In genomic region chr9:117019242-117019641, GRCh38 we compare ENCODE assay signal across 27 cellular contexts.
"Had no signal": no experiment of that assay in that cellular context is flagged by ENCODE, and none has a peak within 500 bp of the region (broad histone marks: within the 10 kb centered on the region; RNA-seq: fewer than 3 reads in every experiment).

No MANE protein-coding gene starts in this region.

- H3K36me3 Mint-ChIP-seq: neural progenitor cell; stimulated activated effector memory CD8-positive, alpha-beta T cell treated with anti-CD3 and anti-CD28 coated beads, Interleukin-12 subunit alpha, Interleukin-12 subunit beta, amount 100 ng/mL, for 72 hours; stimulated activated naive B cell treated with anti-CD40 and anti-IgM and Interleukin-4, amounts not matched to agents 10 μg/mL and 1 μg/mL and 100 μg/mL, for 72 hours had no signal

- H3K4me3 Mint-ChIP-seq: nephron; neural progenitor cell; stimulated activated effector memory CD8-positive, alpha-beta T cell treated with anti-CD3 and anti-CD28 coated beads, Interleukin-12 subunit alpha, Interleukin-12 subunit beta, amount 100 ng/mL, for 72 hours; stimulated activated naive B cell treated with anti-CD40 and anti-IgM and Interleukin-4, amounts not matched to agents 10 μg/mL and 1 μg/mL and 100 μg/mL, for 72 hours; stimulated activated naive CD8-positive, alpha-beta T cell treated with anti-CD3 and anti-CD28 coated beads, Interleukin-15, Interleukin-2, amounts not matched to agents 100 ng/mL and 50 ng/mL, for 24 hours had no signal

- H3K36me3 ChIP-seq: neural progenitor cell, ovary, right lobe of liver, sigmoid colon, stomach, thoracic aorta, thyroid gland, tibial nerve, upper lobe of left lung, vagina had no signal

- H3K27ac ChIP-seq: neural progenitor cell, ovary, parathyroid adenoma, psoas muscle, right lobe of liver, sigmoid colon, stomach, thoracic aorta, thyroid gland, tibial nerve, upper lobe of left lung, vagina had no signal

- ATAC-seq: psoas muscle; right cardiac atrium; right lobe of liver; stimulated activated effector memory CD8-positive, alpha-beta T cell treated with anti-CD3 and anti-CD28 coated beads, Interleukin-12 subunit alpha, Interleukin-12 subunit beta, amount 100 ng/mL, for 72 hours; stimulated activated naive B cell treated with anti-CD40 and anti-IgM and Interleukin-4, amounts not matched to agents 10 μg/mL and 1 μg/mL and 100 μg/mL, for 72 hours had no signal

- H3K4me1 ChIP-seq: neural progenitor cell, parathyroid adenoma, psoas muscle, right lobe of liver, sigmoid colon, stomach, thyroid gland, tibial nerve, upper lobe of left lung, vagina had no signal

- H3K9me3 Mint-ChIP-seq: nephron, neural progenitor cell had no signal

- H3K4me1 Mint-ChIP-seq: nephron; neural progenitor cell; stimulated activated effector memory CD8-positive, alpha-beta T cell treated with anti-CD3 and anti-CD28 coated beads, Interleukin-12 subunit alpha, Interleukin-12 subunit beta, amount 100 ng/mL, for 72 hours; stimulated activated naive B cell treated with anti-CD40 and anti-IgM and Interleukin-4, amounts not matched to agents 10 μg/mL and 1 μg/mL and 100 μg/mL, for 72 hours had no signal

- H3K9me3 ChIP-seq: ovary, psoas muscle, right lobe of liver, sigmoid colon, stomach, thoracic aorta, thyroid gland, tibial nerve, upper lobe of left lung, vagina had no signal

- DNase-seq: occipital lobe; ovary; posterior cingulate gyrus; psoas muscle; right cardiac atrium; right lobe of liver; sigmoid colon; small intestine; stimulated activated CD4-positive, alpha-beta T cell treated with anti-CD3 and anti-CD28 coated beads, Interleukin-15, amount 100 ng/mL, for 24 hours; stimulated activated CD4-positive, alpha-beta T cell treated with anti-CD3 and anti-CD28 coated beads, Interleukin-2, amount 100 ng/mL, for 24 hours; stimulated activated CD4-positive, alpha-beta T cell treated with anti-CD3 and anti-CD28 coated beads, Interleukin-2, amount 100 ng/mL, for 48 hours; stimulated activated CD4-positive, alpha-beta T cell treated with anti-CD3 and anti-CD28 coated beads, Interleukin-4, amount 100 ng/mL, for 24 hours; stimulated activated naive B cell treated with anti-CD40 and anti-IgM and Interleukin-4, amounts not matched to agents 10 μg/mL and 1 μg/mL and 100 μg/mL, for 72 hours; stimulated activated naive CD4-positive, alpha-beta T cell treated with Interleukin-2 at 50 U/mL for 16 hours; stomach; thyroid gland; trophoblast cell; upper lobe of left lung had no signal

- H3K27me3 ChIP-seq: neural progenitor cell, ovary, right lobe of liver, sigmoid colon, stomach, thyroid gland, tibial nerve, upper lobe of left lung, vagina had no signal

- H3K4me3 ChIP-seq: neural progenitor cell, ovary, psoas muscle, right lobe of liver, sigmoid colon, stomach, thoracic aorta, thyroid gland, tibial nerve, upper lobe of left lung, vagina had no signal

- H3K27me3 Mint-ChIP-seq: progenitor cell of endocrine pancreas; stimulated activated naive CD8-positive, alpha-beta T cell treated with anti-CD3 and anti-CD28 coated beads, Interleukin-15, Interleukin-2, amounts not matched to agents 100 ng/mL and 50 ng/mL, for 24 hours had no signal

- H3K27ac Mint-ChIP-seq: nephron; neural progenitor cell; progenitor cell of endocrine pancreas; stimulated activated effector memory CD8-positive, alpha-beta T cell treated with anti-CD3 and anti-CD28 coated beads, Interleukin-12 subunit alpha, Interleukin-12 subunit beta, amount 100 ng/mL, for 72 hours; stimulated activated naive B cell treated with anti-CD40 and anti-IgM and Interleukin-4, amounts not matched to agents 10 μg/mL and 1 μg/mL and 100 μg/mL, for 72 hours; stimulated activated naive CD8-positive, alpha-beta T cell treated with anti-CD3 and anti-CD28 coated beads, Interleukin-15, Interleukin-2, amounts not matched to agents 100 ng/mL and 50 ng/mL, for 24 hours had no signal
